ENCODE assay signal across 11 cellular contexts in the genomic region with DNA sequence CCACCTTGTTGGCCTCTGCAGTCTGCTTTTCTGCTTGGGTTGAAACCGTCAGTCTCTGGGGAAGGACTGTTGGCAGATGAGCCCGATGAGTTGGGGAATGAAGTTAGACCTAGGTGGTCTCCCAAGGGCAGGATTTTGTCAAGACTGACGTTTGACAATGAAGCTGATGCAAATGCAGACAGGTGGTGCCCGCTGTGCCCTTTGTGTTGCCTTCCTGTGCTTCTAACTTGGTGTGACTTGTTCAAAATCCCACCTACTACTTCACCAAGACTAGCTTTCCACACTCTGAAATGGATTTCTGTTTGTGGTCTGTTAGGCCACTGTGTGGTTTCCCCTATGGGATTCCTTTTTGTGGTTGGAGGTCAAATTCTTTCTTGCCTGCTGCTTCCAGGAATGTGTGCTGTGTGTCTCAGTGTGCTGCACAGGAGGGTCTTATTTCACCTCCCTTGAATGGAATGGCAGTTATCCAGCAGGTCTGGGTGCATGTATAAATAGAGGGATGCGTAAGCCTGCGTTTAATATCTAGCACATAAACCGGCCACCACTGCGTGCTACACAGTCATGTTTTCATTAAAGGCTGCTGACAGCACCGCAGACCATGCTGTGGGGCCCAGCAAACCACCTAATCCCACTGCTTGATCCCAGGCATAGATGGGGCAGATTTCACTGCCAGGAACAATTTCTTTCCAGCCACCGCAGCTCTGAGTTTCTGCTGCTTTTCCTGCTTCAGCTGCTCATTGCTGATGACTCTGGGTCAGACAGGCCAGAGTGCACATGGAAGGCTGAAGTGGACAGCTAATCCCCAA. TPM values are rescaled to one million over a fixed set of nuclear protein-coding genes. Genes with fewer than 3 reads are reported as not detected.
DNase-seq lines count a peak whose midpoint lies in the region; ATAC-seq, FAIRE-seq and TF ChIP-seq lines count a peak whose summit lies in the region.
"Had no signal": no experiment of that assay in that cellular context is flagged by ENCODE, and none has a peak within 500 bp of the region (broad histone marks: within the 10 kb centered on the region; RNA-seq: fewer than 3 reads in every experiment).

No MANE protein-coding gene starts in this region.

- no peaks in the 10 kb centered on the region for H3K36me3 ChIP-seq in DND-41 (ENCODE audit: insufficient read depth, low read length)
- H3K36me3 ChIP-seq in HUES64 (ENCODE audit: insufficient read depth, low read length) = no peaks in the 10 kb centered on the region
- no peaks in the 10 kb centered on the region for H3K36me3 ChIP-seq in bronchial epithelial cell (ENCODE audit: control insufficient read depth, insufficient read depth, low read length)
- H3K36me3 ChIP-seq: MG63, upper lobe of left lung had no signal

- peaks cover 34% of the 10 kb centered on the region for H3K4me1 ChIP-seq in DND-41 (ENCODE audit: insufficient read depth, low read length)
- H3K4me1 ChIP-seq in HUES64 (ENCODE audit: insufficient read depth, low read length) = peaks cover 18% of the 10 kb centered on the region
- H3K4me1 ChIP-seq: upper lobe of left lung had no signal

- ATAC-seq in DND-41 (ENCODE audit: insufficient read depth, low read depth) (peak; percentile 76), GM21367 (IDR thresholded peaks at IDR 0.05; ENCODE audit: unreplicated experiment) (no peak)
- ATAC-seq in activated CD8-positive, alpha-beta T cell treated with anti-CD3 and anti-CD28 coated beads, Interleukin-2, amount 10 ng/mL, durations not matched to agents 7 days and 5 days = no peak

- H3K4me3 ChIP-seq in DND-41 (ENCODE audit: low read depth in 1 of 2, low read length in 2 of 2) (no peak overlapping the region), HUES64 (ENCODE audit: low read length) (no peak overlapping the region), bronchial epithelial cell (ENCODE audit: low read depth, low read length) (no peak overlapping the region)
- H3K4me3 ChIP-seq: MG63, upper lobe of left lung had no signal

- peaks cover 3% of the 10 kb centered on the region; the same call in 1 of the 2 replicates for H4K20me1 ChIP-seq in DND-41 (ENCODE audit: insufficient read depth, low read length)

- DNase-seq in DND-41 (peak; percentile 45), bronchial epithelial cell (ENCODE audit: low read depth) (peak; percentile 1), nephron progenitor cell (peak; percentile 26), 8988T (no peak), inferior parietal cortex (ENCODE audit: extremely low spot score) (no peak)
- DNase-seq in activated CD8-positive, alpha-beta T cell treated with anti-CD3 and anti-CD28 coated beads, Interleukin-2, amount 10 ng/mL, durations not matched to agents 7 days and 5 days = no peak
- DNase-seq: activated naive CD4-positive, alpha-beta T cell; MG63; upper lobe of left lung had no signal

- H3K4me1 Mint-ChIP-seq in nephron progenitor cell = peaks cover 42% of the 10 kb centered on the region
- peaks cover 16% of the 10 kb centered on the region for H3K4me1 Mint-ChIP-seq in activated CD8-positive, alpha-beta T cell treated with anti-CD3 and anti-CD28 coated beads, Interleukin-2, amount 10 ng/mL, durations not matched to agents 7 days and 5 days (ENCODE audit: low read depth)

- H3K27me3 ChIP-seq in DND-41 (ENCODE audit: insufficient read depth, low read length, poor library complexity) = no peaks in the 10 kb centered on the region
- H3K27me3 ChIP-seq in HUES64 (ENCODE audit: insufficient read depth, low read length) = no peaks in the 10 kb centered on the region
- peaks cover 2% of the 10 kb centered on the region for H3K27me3 ChIP-seq in bronchial epithelial cell (ENCODE audit: control insufficient read depth, insufficient read depth, low read length)
- H3K27me3 ChIP-seq: MG63, upper lobe of left lung had no signal

- no peak overlapping the region for H3K27ac ChIP-seq in DND-41 (ENCODE audit: low read length)
- peak overlapping the region; percentile 8; the same call in 1 of the 2 replicates for H3K27ac ChIP-seq in HUES64 (ENCODE audit: low read depth, low read length)
- H3K27ac ChIP-seq: upper lobe of left lung had no signal

- peak; percentile 91 for FAIRE-seq in bronchial epithelial cell (lab: Jason Lieb, UNC)

- no peak overlapping the region for H3K4me2 ChIP-seq in DND-41 (ENCODE audit: insufficient read depth, low read length)

- 66% methylated on average over 10 of the region's 10 CpGs for WGBS in HUES64

- H3K27ac Mint-ChIP-seq in nephron progenitor cell = peak overlapping the region; percentile 81
- H3K27ac Mint-ChIP-seq in activated CD8-positive, alpha-beta T cell treated with anti-CD3 and anti-CD28 coated beads, Interleukin-2, amount 10 ng/mL, durations not matched to agents 7 days and 5 days = no peak overlapping the region

- H3K9ac ChIP-seq in DND-41 (ENCODE audit: low read depth, low read length) (no peak overlapping the region), HUES64 (ENCODE audit: low read depth, low read length) (peak overlapping the region; percentile 6; the same call in 1 of the 2 replicates)

- no peaks in the 10 kb centered on the region for H3K79me2 ChIP-seq in DND-41 (ENCODE audit: insufficient read depth, low read length)

- H3K9me3 ChIP-seq in DND-41 (ENCODE audit: insufficient read depth, low read length, severe bottlenecking) (no peaks in the 10 kb centered on the region), HUES64 (ENCODE audit: insufficient read depth, low read depth, low read length) (0 out of 2 replicates have a peak, but pooled peaks cover 2% of the 10 kb centered on the region)
- H3K9me3 ChIP-seq: MG63, upper lobe of left lung had no signal

- no peak overlapping the region for H2AFZ ChIP-seq in DND-41 (ENCODE audit: low read depth, low read length)

- TF ChIP-seq CTCF in DND-41 (IDR thresholded peaks at IDR 0.05; ENCODE audit: borderline replicate concordance, extremely low read depth, low read length, poor library complexity, severe bottlenecking) (no peak), bronchial epithelial cell (IDR thresholded peaks at IDR 0.05; ENCODE audit: insufficient read depth, low read length, severe bottlenecking) (no peak), nephron progenitor cell (IDR thresholded peaks at IDR 0.05) (no peak)

- no peaks in the 10 kb centered on the region for H3K36me3 Mint-ChIP-seq in nephron progenitor cell (ENCODE audit: low read depth)
- H3K36me3 Mint-ChIP-seq in activated CD8-positive, alpha-beta T cell treated with anti-CD3 and anti-CD28 coated beads, Interleukin-2, amount 10 ng/mL, durations not matched to agents 7 days and 5 days (ENCODE audit: low read depth) = no peaks in the 10 kb centered on the region

- POLR2A ChIA-PET in activated CD8-positive, alpha-beta T cell treated with anti-CD3 and anti-CD28 coated beads, Interleukin-2, amount 10 ng/mL, durations not matched to agents 7 days and 5 days (lab: Charles Lee) = no interaction called here

- CTCF ChIA-PET in activated CD8-positive, alpha-beta T cell treated with anti-CD3 and anti-CD28 coated beads, Interleukin-2, amount 10 ng/mL, durations not matched to agents 7 days and 5 days (lab: Charles Lee) = interaction anchor here (0.9 kb wide), 1 partner anchor 11 kb away, joined by 3 read pairs; no protein-coding TSS in a partner anchor

- peaks cover 19% of the 10 kb centered on the region for H3K27me3 Mint-ChIP-seq in nephron progenitor cell (ENCODE audit: low read depth, poor library complexity)
- H3K27me3 Mint-ChIP-seq in activated CD8-positive, alpha-beta T cell treated with anti-CD3 and anti-CD28 coated beads, Interleukin-2, amount 10 ng/mL, durations not matched to agents 7 days and 5 days (ENCODE audit: low read depth) = no peaks in the 10 kb centered on the region

- peak overlapping the region; percentile 16 for H3K4me3 Mint-ChIP-seq in nephron progenitor cell
- H3K4me3 Mint-ChIP-seq in activated CD8-positive, alpha-beta T cell treated with anti-CD3 and anti-CD28 coated beads, Interleukin-2, amount 10 ng/mL, durations not matched to agents 7 days and 5 days = no peak overlapping the region

- peaks cover 4% of the 10 kb centered on the region for H3K9me3 Mint-ChIP-seq in nephron progenitor cell
- H3K9me3 Mint-ChIP-seq in activated CD8-positive, alpha-beta T cell treated with anti-CD3 and anti-CD28 coated beads, Interleukin-2, amount 10 ng/mL, durations not matched to agents 7 days and 5 days (ENCODE audit: insufficient read depth) = no peaks in the 10 kb centered on the region

RNA-seq across cellular contexts. Expression of a gene that starts 44.8 kb away (rescaled TPM):
- polyA plus RNA-seq in HUES64 (2013, experiment 1 of 2) = 5.6 TPM
- 4.5 TPM for polyA plus RNA-seq in HUES64 (2013, experiment 2 of 2)
- total RNA-seq in bronchial epithelial cell = not detected in 2 replicates
- total RNA-seq in activated CD8-positive, alpha-beta T cell treated with anti-CD3 and anti-CD28 coated beads, Interleukin-2, amount 10 ng/mL, durations not matched to agents 7 days and 5 days = not detected

Comparison
In these comparisons a context has a peak if more than half of its experiments do, and no peak if none do; other contexts are left out.
1. DNase-seq: peak in DND-41 (single experiment), bronchial epithelial cell (single experiment) and nephron progenitor cell (single experiment); none in 8988T (single experiment), inferior parietal cortex (single experiment) and activated CD8-positive, alpha-beta T cell treated with anti-CD3 and anti-CD28 coated beads, Interleukin-2, amount 10 ng/mL, durations not matched to agents 7 days and 5 days (single experiment).